ENCODE assay signal across 11 cellular contexts in the genomic region with DNA sequence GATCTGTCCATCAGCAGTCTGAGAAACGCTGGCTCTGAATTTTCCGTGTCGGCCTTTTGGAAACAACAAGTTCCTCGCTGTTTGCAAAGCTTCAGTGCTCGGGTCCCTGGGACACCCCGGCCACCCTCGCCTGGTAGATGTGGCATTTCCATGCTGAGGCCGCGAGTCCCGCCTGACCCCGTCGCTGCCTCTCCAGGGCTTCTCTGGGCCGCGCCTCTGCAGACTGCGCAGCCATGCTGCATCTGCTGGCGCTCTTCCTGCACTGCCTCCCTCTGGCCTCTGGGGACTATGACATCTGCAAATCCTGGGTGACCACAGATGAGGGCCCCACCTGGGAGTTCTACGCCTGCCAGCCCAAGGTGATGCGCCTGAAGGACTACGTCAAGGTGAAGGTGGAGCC. TPM values are rescaled to one million over a fixed set of nuclear protein-coding genes. Genes with fewer than 3 reads are reported as not detected.
DNase-seq lines count a peak whose midpoint lies in the region; ATAC-seq and TF ChIP-seq lines count a peak whose summit lies in the region.
"Had no signal": no experiment of that assay in that cellular context is flagged by ENCODE, and none has a peak within 500 bp of the region (broad histone marks: within the 10 kb centered on the region; RNA-seq: fewer than 3 reads in every experiment).

No MANE protein-coding gene starts in this region.

- H3K27ac Mint-ChIP-seq in natural killer cell = no peak overlapping the region
- H3K27ac Mint-ChIP-seq in natural killer cell treated with Interleukin-12 subunit alpha and Interleukin-12 subunit beta and Interleukin-15 and Interleukin-18, amount 100 ng/mL, for 72 hours = no peak overlapping the region
- no peak overlapping the region for H3K27ac Mint-ChIP-seq in type B pancreatic cell

- ATAC-seq in natural killer cell (peak; percentile 19 to 46 (median 43)), HG02852 (IDR thresholded peaks at IDR 0.05; ENCODE audit: unreplicated experiment) (no peak)
- no peak for ATAC-seq in natural killer cell treated with Interleukin-12 subunit alpha and Interleukin-12 subunit beta and Interleukin-15 and Interleukin-18, amount 100 ng/mL, for 72 hours

- TF ChIP-seq CTCF in natural killer cell (IDR thresholded peaks at IDR 0.05) (no peak), epithelial cell of esophagus (IDR thresholded peaks at IDR 0.05; ENCODE audit: insufficient read depth, low read depth, low read length, missing control alignments) (peak; percentile 27), type B pancreatic cell (conservative IDR thresholded peaks at IDR 0.05) (peak; percentile 57)

- H3K9me3 Mint-ChIP-seq in natural killer cell (no peaks in the 10 kb centered on the region), type B pancreatic cell (no peaks in the 10 kb centered on the region)
- no peaks in the 10 kb centered on the region for H3K9me3 Mint-ChIP-seq in natural killer cell treated with Interleukin-12 subunit alpha and Interleukin-12 subunit beta and Interleukin-15 and Interleukin-18, amount 100 ng/mL, for 72 hours

- no peak overlapping the region for H3K4me3 ChIP-seq in epithelial cell of esophagus (ENCODE audit: low read length)

- intact Hi-C loops in natural killer cell (cut with micrococcal nuclease) = loop anchor here (5.0 kb wide), 1 partner anchor 71 kb away; no protein-coding TSS in a partner anchor

- DNase-seq in natural killer cell = no peak
- DNase-seq in natural killer cell treated with Interleukin-12 subunit alpha and Interleukin-12 subunit beta and Interleukin-15 and Interleukin-18, amount 100 ng/mL, for 72 hours (ENCODE audit: low spot score) = no peak
- DNase-seq in OCI-M1 (lab: John Stamatoyannopoulos, UW) = peak; percentile 49
- peak; percentile 24 for DNase-seq in epithelial cell of esophagus (ENCODE audit: low read depth)
- DNase-seq in type B pancreatic cell (ENCODE audit: extremely low spot score, unreplicated experiment) = no peak
- no peak for DNase-seq in 8988T
- no peak for DNase-seq in activated effector memory CD4-positive, alpha-beta T cell treated with anti-CD3 and anti-CD28 coated beads, Interleukin-2, amount 50 U/mL, for 16 hours
- DNase-seq: COR-L47, NCI-H446 treated with DMSO at 0.1 percent for 48 hours, T-helper 9 cell had no signal

- H3K36me3 Mint-ChIP-seq in natural killer cell = no peaks in the 10 kb centered on the region
- peaks cover 6% of the 10 kb centered on the region for H3K36me3 Mint-ChIP-seq in natural killer cell treated with Interleukin-12 subunit alpha and Interleukin-12 subunit beta and Interleukin-15 and Interleukin-18, amount 100 ng/mL, for 72 hours
- no peaks in the 10 kb centered on the region for H3K36me3 Mint-ChIP-seq in type B pancreatic cell

- H3K4me3 Mint-ChIP-seq in natural killer cell = no peak overlapping the region
- H3K4me3 Mint-ChIP-seq in natural killer cell treated with Interleukin-12 subunit alpha and Interleukin-12 subunit beta and Interleukin-15 and Interleukin-18, amount 100 ng/mL, for 72 hours = no peak overlapping the region
- no peak overlapping the region for H3K4me3 Mint-ChIP-seq in type B pancreatic cell

- H3K27me3 Mint-ChIP-seq in natural killer cell (ENCODE audit: low read depth in 2 of 2) (peaks cover 22 to 42% of the 10 kb centered on the region in 2 donors), type B pancreatic cell (peaks cover 82% of the 10 kb centered on the region)
- H3K27me3 Mint-ChIP-seq in natural killer cell treated with Interleukin-12 subunit alpha and Interleukin-12 subunit beta and Interleukin-15 and Interleukin-18, amount 100 ng/mL, for 72 hours = peaks cover 22 to 24% of the 10 kb centered on the region in 2 donors

- peaks cover 10 to 20% of the 10 kb centered on the region in 2 donors for H3K4me1 Mint-ChIP-seq in natural killer cell
- H3K4me1 Mint-ChIP-seq in natural killer cell treated with Interleukin-12 subunit alpha and Interleukin-12 subunit beta and Interleukin-15 and Interleukin-18, amount 100 ng/mL, for 72 hours (ENCODE audit: low read depth in 2 of 2) = peaks cover 22 to 23% of the 10 kb centered on the region in 2 donors
- peaks cover 10% of the 10 kb centered on the region for H3K4me1 Mint-ChIP-seq in type B pancreatic cell (ENCODE audit: unreplicated experiment)

RNA-seq across cellular contexts. Expression of a gene that starts 4.7 kb away (rescaled TPM):
- 10 to 100 TPM; 23.4 to 67.2 (median 32.6) TPM for total RNA-seq in natural killer cell
- 10 to 100 TPM in 1 of 2 donors, 1 to 10 TPM in 1; 8.3 to 11.5 TPM for total RNA-seq in natural killer cell treated with Interleukin-12 subunit alpha and Interleukin-12 subunit beta and Interleukin-15 and Interleukin-18, amount 100 ng/mL, for 72 hours
- 2.6 and 4.0 TPM in 2 replicates for total RNA-seq in type B pancreatic cell (ENCODE audit: low replicate concordance)

Comparison
In these comparisons a context has a peak if more than half of its experiments do, and no peak if none do; other contexts are left out.
1. ATAC-seq: peak in natural killer cell (3 of 3); none in natural killer cell treated with Interleukin-12 subunit alpha and Interleukin-12 subunit beta and Interleukin-15 and Interleukin-18, amount 100 ng/mL, for 72 hours (0 of 2) and HG02852 (single experiment).
2. DNase-seq: peak in OCI-M1 (single experiment) and epithelial cell of esophagus (single experiment); none in natural killer cell (single experiment), natural killer cell treated with Interleukin-12 subunit alpha and Interleukin-12 subunit beta and Interleukin-15 and Interleukin-18, amount 100 ng/mL, for 72 hours (single experiment), type B pancreatic cell (single experiment), 8988T (single experiment) and activated effector memory CD4-positive, alpha-beta T cell treated with anti-CD3 and anti-CD28 coated beads, Interleukin-2, amount 50 U/mL, for 16 hours (single experiment).